Comparison of ENCODE assay signal across 8 cellular contexts in the genomic region with DNA sequence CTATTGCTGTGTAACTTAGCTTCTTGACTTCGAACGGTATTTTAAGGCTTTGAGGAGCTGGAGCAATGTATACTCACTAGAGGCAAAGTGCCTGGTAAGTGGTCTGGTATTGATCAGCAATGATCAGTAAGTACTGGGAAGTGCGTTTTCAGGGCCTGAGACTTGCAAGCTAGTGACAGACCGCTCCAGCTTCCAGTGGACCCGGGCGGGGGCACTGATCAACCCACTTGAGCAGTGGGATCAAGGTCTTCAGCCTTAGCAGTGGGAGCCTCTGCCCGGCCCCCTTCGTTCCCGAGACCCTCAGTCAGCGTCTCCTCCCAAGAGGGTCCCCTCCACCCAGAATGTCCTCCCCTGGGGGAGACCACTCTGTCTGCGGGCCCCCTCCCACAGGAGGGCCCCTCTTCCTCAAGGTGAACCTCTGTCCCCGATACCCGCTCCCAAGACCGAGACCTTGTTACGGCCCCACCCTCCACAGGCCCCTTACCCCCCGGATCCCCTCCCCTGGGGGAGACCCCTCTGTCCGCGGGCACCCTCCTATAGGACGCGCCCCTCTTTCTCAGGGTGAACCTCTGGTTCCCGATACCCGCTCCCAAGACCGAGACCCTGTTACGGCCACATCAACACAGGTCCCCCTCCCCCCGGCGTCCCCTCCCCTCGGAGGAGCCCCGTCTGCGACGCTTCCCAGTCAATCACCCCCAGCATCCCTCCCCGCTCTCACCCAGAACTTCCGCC. TPM values are rescaled to one million over a fixed set of nuclear protein-coding genes. Genes with fewer than 3 reads are reported as not detected.
DNase-seq lines count a peak whose midpoint lies in the region; ATAC-seq and TF ChIP-seq lines count a peak whose summit lies in the region.

No MANE protein-coding gene starts in this region.

- H3K4me3 ChIP-seq in AG09309 (ENCODE audit: control insufficient read depth, low read depth, low read length), result peak overlapping the region; percentile 95
- H3K4me3 ChIP-seq in ascending aorta, result peak overlapping the region; percentile 92 to 93
- H3K4me3 ChIP-seq in iPS DF 6.9 (ENCODE audit: low read length), result peak overlapping the region; percentile 73
- H3K4me3 ChIP-seq in skeletal muscle satellite cell (ENCODE audit: low read length), result peak overlapping the region; percentile 88

- no peaks in the 10 kb centered on the region for H3K27me3 ChIP-seq in ascending aorta
- H3K27me3 ChIP-seq in iPS DF 6.9 (ENCODE audit: control insufficient read depth, insufficient read depth, low read length), result no peaks in the 10 kb centered on the region
- H3K27me3 ChIP-seq in skeletal muscle satellite cell (ENCODE audit: control insufficient read depth, insufficient read depth, low read length), result no peaks in the 10 kb centered on the region

- DNase-seq in AG09309 (ENCODE audit: low read depth), result no peak
- DNase-seq in ascending aorta (ENCODE audit: low spot score in 2 of 2), result no peak
- DNase-seq in iPS DF 6.9 (ENCODE audit: low read depth, low spot score), result peak; percentile 60
- DNase-seq in kidney glomerular epithelial cell (lab: John Stamatoyannopoulos, UW), result no peak
- no peak for DNase-seq in putamen (ENCODE audit: low spot score)

- TF ChIP-seq CTCF in AG09309 (IDR thresholded peaks at IDR 0.05; ENCODE audit: control insufficient read depth, insufficient read depth, low read depth, low read length, missing control alignments) (no peak), ascending aorta (IDR thresholded peaks at IDR 0.05) (no peak)

- H3K4me1 ChIP-seq in ascending aorta (peaks cover 0 to 14% of the 10 kb centered on the region in 2 donors), iPS DF 6.9 (ENCODE audit: control insufficient read depth, insufficient read depth, low read length) (no peaks in the 10 kb centered on the region; the same call in 1 of the 2 replicates), skeletal muscle satellite cell (ENCODE audit: control insufficient read depth, insufficient read depth, low read length) (peaks cover 32% of the 10 kb centered on the region)

- no peaks in the 10 kb centered on the region for H3K36me3 ChIP-seq in ascending aorta
- no peaks in the 10 kb centered on the region for H3K36me3 ChIP-seq in iPS DF 6.9 (ENCODE audit: control insufficient read depth, insufficient read depth, low read length)
- peaks cover 5% of the 10 kb centered on the region for H3K36me3 ChIP-seq in skeletal muscle satellite cell (ENCODE audit: insufficient read depth, low read length)

- peak; percentile 18 for ATAC-seq in HG02798 (IDR thresholded peaks at IDR 0.05; ENCODE audit: poor library complexity, unreplicated experiment)
- ATAC-seq in HG02588 (IDR thresholded peaks at IDR 0.05; ENCODE audit: unreplicated experiment), result no peak

- peak overlapping the region; percentile 95 for H3K4me2 ChIP-seq in skeletal muscle satellite cell (ENCODE audit: low read length)

- peak overlapping the region; percentile 83 for H3K27ac ChIP-seq in ascending aorta
- H3K27ac ChIP-seq in iPS DF 6.9 (ENCODE audit: low read length), result no peak overlapping the region

- H3K9me3 ChIP-seq in ascending aorta, result peaks cover 0 to 4% of the 10 kb centered on the region in 2 donors
- H3K9me3 ChIP-seq in iPS DF 6.9 (ENCODE audit: control insufficient read depth, insufficient read depth, low read length), result no peaks in the 10 kb centered on the region
- no peaks in the 10 kb centered on the region for H3K9me3 ChIP-seq in skeletal muscle satellite cell (replicated peaks; ENCODE audit: low read length)

- H3K9ac ChIP-seq in skeletal muscle satellite cell (ENCODE audit: low read depth, low read length), result peak overlapping the region; percentile 97

- intact Hi-C loops in ascending aorta (cut with DNase I), result no loop called here

- no CpG with 5 or more reads among the region's 32 CpGs for WGBS in iPS DF 6.9 (ENCODE audit: insufficient coverage, insufficient read length)

RNA-seq across cellular contexts. Expression of a gene that starts 0.4 kb away (rescaled TPM):
- total RNA-seq in ascending aorta, result 82.1 TPM
- 66.4 and 99.6 TPM in 2 replicates for total RNA-seq in skeletal muscle satellite cell (2012; rRNA removed)
